ENCODE assay signal across 12 cellular contexts in the genomic region with DNA sequence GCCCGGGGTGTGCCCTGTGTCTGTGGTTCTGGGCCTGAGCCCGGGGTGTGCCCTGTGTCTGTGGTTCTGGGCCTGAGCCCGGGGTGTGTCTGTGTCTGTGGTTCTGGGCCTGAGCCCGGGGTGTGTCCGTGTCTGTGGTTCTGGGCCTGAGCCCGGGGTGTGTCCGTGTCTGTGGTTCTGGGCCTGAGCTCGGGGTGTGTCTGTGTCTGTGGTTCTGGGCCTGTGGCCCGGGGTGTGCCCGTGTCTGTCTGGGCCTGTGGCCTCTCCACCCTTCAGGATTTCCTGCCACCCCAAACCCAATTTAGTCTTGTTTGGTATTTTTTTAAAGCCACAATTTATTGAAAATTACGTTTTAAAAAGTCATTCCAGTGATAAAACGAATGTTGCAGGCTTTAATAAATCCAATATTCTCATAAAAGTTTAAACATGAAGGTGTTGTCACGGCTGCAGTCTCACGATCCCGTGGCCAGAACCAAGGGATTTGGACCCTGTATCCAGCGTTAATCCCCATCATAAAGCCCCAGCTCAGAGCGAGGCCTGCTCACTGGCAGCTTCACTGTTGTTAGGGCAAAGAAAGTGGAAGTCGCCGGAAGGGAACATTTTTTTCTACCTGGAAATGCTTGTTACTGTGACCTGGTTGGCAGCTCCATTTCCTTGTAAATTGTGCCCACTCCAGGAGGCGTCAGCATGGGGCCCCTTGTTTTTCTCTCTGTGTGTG.
A peak's percentile ranks its signal among the peaks of the same experiment; 100 is the strongest.
DNase-seq lines count a peak whose midpoint lies in the region; ATAC-seq and TF ChIP-seq lines count a peak whose summit lies in the region.
"Had no signal": no experiment of that assay in that cellular context is flagged by ENCODE, and none has a peak within 500 bp of the region (broad histone marks: within the 10 kb centered on the region; RNA-seq: fewer than 3 reads in every experiment).

No MANE protein-coding gene starts in this region.

- H2AFZ ChIP-seq in trophoblast cell (ENCODE audit: insufficient read depth, low read length, poor library complexity), result no peak overlapping the region

- no peak for TF ChIP-seq CTCF in endothelial cell (IDR thresholded peaks at IDR 0.05; ENCODE audit: unreplicated experiment)

- H3K23ac ChIP-seq in trophoblast cell (ENCODE audit: low read length), result no peak overlapping the region

- peaks cover 47% of the 10 kb centered on the region for H3K36me3 Mint-ChIP-seq in activated T-cell treated with anti-CD3 and anti-CD28 coated beads, Interleukin-2, amount 50 U/mL, for 4 hours (ENCODE audit: insufficient read depth)
- H3K36me3 Mint-ChIP-seq in endothelial cell (ENCODE audit: low read depth, unreplicated experiment), result peaks cover 51% of the 10 kb centered on the region

- no peak overlapping the region for H4K8ac ChIP-seq in trophoblast cell (ENCODE audit: low read depth, low read length)

- no peak overlapping the region for H2AK5ac ChIP-seq in trophoblast cell (ENCODE audit: low read length)

- H3K4me2 ChIP-seq in trophoblast cell (ENCODE audit: low read length), result no peak overlapping the region

- H2BK120ac ChIP-seq in trophoblast cell (ENCODE audit: insufficient read depth, low read length, poor library complexity), result no peak overlapping the region

- no peak overlapping the region for H4K12ac ChIP-seq in trophoblast cell (ENCODE audit: low read depth, low read length)

- H3K4me1 ChIP-seq in trophoblast cell (ENCODE audit: control insufficient read depth in 1 of 2, insufficient read depth in 2 of 2, low read length in 2 of 2), result peaks cover 6 to 8% of the 10 kb centered on the region in 2 experiments
- H3K4me1 ChIP-seq: body of pancreas had no signal

- H3K9me3 ChIP-seq in trophoblast cell (ENCODE audit: insufficient read depth, low read depth, low read length), result peaks cover 7% of the 10 kb centered on the region
- H3K9me3 ChIP-seq: body of pancreas, left lung had no signal

- H3K27me3 ChIP-seq in H7 (ENCODE audit: control insufficient read depth, insufficient read depth, low read length) (no peaks in the 10 kb centered on the region), trophoblast cell (ENCODE audit: insufficient read depth, low read length) (no peaks in the 10 kb centered on the region)
- H3K27me3 ChIP-seq: body of pancreas, left lung had no signal

- peak overlapping the region; percentile 30 for H3K4ac ChIP-seq in trophoblast cell (ENCODE audit: low read depth, low read length)

- H4K91ac ChIP-seq in trophoblast cell (ENCODE audit: low read depth, low read length), result no peak overlapping the region

- H3K9ac ChIP-seq in trophoblast cell (ENCODE audit: low read length), result no peak overlapping the region

- H3K4me3 ChIP-seq in H7 (ENCODE audit: insufficient read depth, low read depth, low read length) (no peak overlapping the region), trophoblast cell (ENCODE audit: low read depth, low read length) (no peak overlapping the region)
- H3K4me3 ChIP-seq: body of pancreas, left lung had no signal

- peak overlapping the region; percentile 45 for H3K4me3 Mint-ChIP-seq in activated T-cell treated with anti-CD3 and anti-CD28 coated beads, Interleukin-2, amount 50 U/mL, for 4 hours
- H3K4me3 Mint-ChIP-seq in endothelial cell (ENCODE audit: unreplicated experiment), result no peak overlapping the region

- H3K4me1 Mint-ChIP-seq in activated T-cell treated with anti-CD3 and anti-CD28 coated beads, Interleukin-2, amount 50 U/mL, for 4 hours (ENCODE audit: low read depth), result peaks cover 58% of the 10 kb centered on the region
- H3K4me1 Mint-ChIP-seq in endothelial cell (ENCODE audit: unreplicated experiment), result peaks cover 18% of the 10 kb centered on the region

- WGBS in trophoblast cell (ENCODE audit: extremely low coverage, insufficient coverage, insufficient read length), result no CpG with 5 or more reads among the region's 20 CpGs

- no peak overlapping the region for H2BK5ac ChIP-seq in trophoblast cell (ENCODE audit: low read depth, low read length, poor library complexity)

- H3K27me3 Mint-ChIP-seq in activated T-cell treated with anti-CD3 and anti-CD28 coated beads, Interleukin-2, amount 50 U/mL, for 4 hours (ENCODE audit: low read depth), result no peaks in the 10 kb centered on the region
- peaks cover 11% of the 10 kb centered on the region for H3K27me3 Mint-ChIP-seq in endothelial cell (ENCODE audit: unreplicated experiment)

- H3K14ac ChIP-seq in trophoblast cell (ENCODE audit: low read length), result no peak overlapping the region

- H3K36me3 ChIP-seq in H7 (replicated peaks; ENCODE audit: control insufficient read depth, insufficient read depth, low read length), result peaks cover 13% of the 10 kb centered on the region
- H3K36me3 ChIP-seq in trophoblast cell (ENCODE audit: control insufficient read depth in 1 of 2, insufficient read depth in 2 of 2, low read length in 2 of 2), result peaks cover 25 to 34% of the 10 kb centered on the region in 2 experiments

- peak; percentile 33 for DNase-seq in H7
- no peak for DNase-seq in activated T-cell treated with anti-CD3 and anti-CD28 coated beads, Interleukin-2, amount 50 U/mL, for 4 hours
- no peak for DNase-seq in endothelial cell (ENCODE audit: low spot score)
- DNase-seq in trophoblast cell, result no peak
- DNase-seq in NCI-H1048 (lab: John Stamatoyannopoulos, UW), result no peak
- no peak for DNase-seq in iPS-NIHi7 (ENCODE audit: extremely low spot score)
- DNase-seq in Ammon's horn (ENCODE audit: low spot score), result no peak
- DNase-seq: body of pancreas, DMS 273 treated with DMSO at 0.1 percent for 48 hours, left lung, NCI-H510A treated with DMSO at 0.1 percent for 48 hours had no signal

- no peaks in the 10 kb centered on the region for H3K79me1 ChIP-seq in trophoblast cell (ENCODE audit: low read length)

- H3K18ac ChIP-seq in trophoblast cell (ENCODE audit: low read length), result no peak overlapping the region

- H3K9me3 Mint-ChIP-seq in activated T-cell treated with anti-CD3 and anti-CD28 coated beads, Interleukin-2, amount 50 U/mL, for 4 hours, result peaks cover 10% of the 10 kb centered on the region
- H3K9me3 Mint-ChIP-seq in endothelial cell (ENCODE audit: unreplicated experiment), result peaks cover 4% of the 10 kb centered on the region

- H2BK12ac ChIP-seq in trophoblast cell (ENCODE audit: low read length), result no peak overlapping the region

- peak overlapping the region; percentile 31 for H3K27ac ChIP-seq in trophoblast cell (ENCODE audit: low read depth, low read length)
- H3K27ac ChIP-seq: body of pancreas had no signal

- peak overlapping the region; percentile 89 for H3K27ac Mint-ChIP-seq in endothelial cell (ENCODE audit: unreplicated experiment)

- no peak for ATAC-seq in activated T-cell treated with anti-CD3 and anti-CD28 coated beads, Interleukin-2, amount 50 U/mL, for 4 hours
- ATAC-seq in GM18502 (IDR thresholded peaks at IDR 0.05; ENCODE audit: poor library complexity, unreplicated experiment), result no peak
- ATAC-seq: body of pancreas had no signal

- H3K79me2 ChIP-seq in trophoblast cell (ENCODE audit: control insufficient read depth, insufficient read depth, low read length, poor library complexity), result peaks cover 4% of the 10 kb centered on the region
